ENCODE assay signal across 12 cellular contexts in genomic region chr15:57592836-57593420, GRCh38. TPM values are rescaled to one million over a fixed set of nuclear protein-coding genes. Genes with fewer than 3 reads are reported as not detected.
DNase-seq lines count a peak whose midpoint lies in the region; ATAC-seq and TF ChIP-seq lines count a peak whose summit lies in the region.
"Had no signal": no experiment of that assay in that cellular context is flagged by ENCODE, and none has a peak within 500 bp of the region (broad histone marks: within the 10 kb centered on the region; RNA-seq: fewer than 3 reads in every experiment).

No MANE protein-coding gene starts in this region.

- POLR2A ChIA-PET in activated B cell treated with CpG ODN at 0.5 μM for 24 hours (lab: Charles Lee): no interaction called here

- no peak overlapping the region for H3K27ac ChIP-seq in GM23338 (ENCODE audit: low read depth)

- intact Hi-C loops in activated B cell treated with CpG ODN at 0.5 μM for 24 hours (cut with micrococcal nuclease): no loop called here

- H3K4me1 Mint-ChIP-seq in GM23338 (peaks cover 8% of the 10 kb centered on the region; the same call in 2 of the 3 replicates), activated B cell treated with CpG ODN at 0.5 μM for 24 hours (peaks cover 40% of the 10 kb centered on the region), glutamatergic neuron (ENCODE audit: low read depth, unreplicated experiment) (peaks cover 2% of the 10 kb centered on the region)

- peaks cover 21% of the 10 kb centered on the region for H3K27me3 ChIP-seq in GM23338 (ENCODE audit: insufficient read depth)

- DNase-seq in GM23338 (ENCODE audit: low spot score): no peak
- no peak for DNase-seq in activated B cell treated with CpG ODN at 0.5 μM for 24 hours
- no peak for DNase-seq in glutamatergic neuron
- DNase-seq in retina: peak; percentile 9
- DNase-seq in NCI-H524 (lab: John Stamatoyannopoulos, UW): no peak
- DNase-seq in NCI-H1105 treated with DMSO at 0.1 percent for 48 hours (lab: John Stamatoyannopoulos, UW): no peak
- DNase-seq: activated T-cell treated with anti-CD3 and anti-CD28 coated beads, Interleukin-2, amount 50 U/mL, for 4 hours; foreskin fibroblast; MG63; NCI-H345; stimulated activated CD4-positive, alpha-beta T cell treated with anti-CD3 and anti-CD28 coated beads, Interleukin-4, amount 100 ng/mL, for 4 hours had no signal

- H3K4me3 Mint-ChIP-seq in GM23338: peak overlapping the region; percentile 65
- peak overlapping the region; percentile 68 for H3K4me3 Mint-ChIP-seq in activated B cell treated with CpG ODN at 0.5 μM for 24 hours
- peak overlapping the region; percentile 74 for H3K4me3 Mint-ChIP-seq in glutamatergic neuron (ENCODE audit: unreplicated experiment)

- no peaks in the 10 kb centered on the region for H3K9me3 Mint-ChIP-seq in GM23338
- H3K9me3 Mint-ChIP-seq in activated B cell treated with CpG ODN at 0.5 μM for 24 hours: no peaks in the 10 kb centered on the region
- peaks cover 2% of the 10 kb centered on the region for H3K9me3 Mint-ChIP-seq in glutamatergic neuron (ENCODE audit: unreplicated experiment)
- H3K9me3 Mint-ChIP-seq: activated T-cell treated with anti-CD3 and anti-CD28 coated beads, Interleukin-2, amount 50 U/mL, for 4 hours had no signal

- no peak overlapping the region for H2AFZ ChIP-seq in GM23338

- ATAC-seq in GM23338 (no peak), activated B cell treated with CpG ODN at 0.5 μM for 24 hours (ENCODE audit: low read depth) (no peak), HG02798 (IDR thresholded peaks at IDR 0.05; ENCODE audit: poor library complexity, unreplicated experiment) (no peak)
- ATAC-seq: activated T-cell treated with anti-CD3 and anti-CD28 coated beads, Interleukin-2, amount 50 U/mL, for 4 hours had no signal

- H3K9me2 ChIP-seq in GM23338 (ENCODE audit: insufficient read depth): peaks cover 8% of the 10 kb centered on the region

- H3K27ac Mint-ChIP-seq in GM23338 (no peak overlapping the region), activated B cell treated with CpG ODN at 0.5 μM for 24 hours (no peak overlapping the region), glutamatergic neuron (ENCODE audit: unreplicated experiment) (no peak overlapping the region)

- no peak overlapping the region for H3K4me2 ChIP-seq in GM23338

- H3K27me3 Mint-ChIP-seq in GM23338 (ENCODE audit: insufficient read depth, low read depth, poor library complexity): peaks cover 10% of the 10 kb centered on the region
- peaks cover 3% of the 10 kb centered on the region for H3K27me3 Mint-ChIP-seq in activated B cell treated with CpG ODN at 0.5 μM for 24 hours
- peaks cover 7% of the 10 kb centered on the region for H3K27me3 Mint-ChIP-seq in glutamatergic neuron (ENCODE audit: unreplicated experiment)

- H3K36me3 ChIP-seq in GM23338 (ENCODE audit: insufficient read depth): no peaks in the 10 kb centered on the region
- H3K36me3 ChIP-seq: MG63 had no signal

- H3K79me2 ChIP-seq in GM23338 (replicated peaks; ENCODE audit: insufficient read depth): no peaks in the 10 kb centered on the region

- TF ChIP-seq CTCF in GM23338 (conservative IDR thresholded peaks at IDR 0.05; ENCODE audit: low read depth in 2 of 2) (no peak), activated B cell treated with CpG ODN at 0.5 μM for 24 hours (IDR thresholded peaks at IDR 0.05) (no peak), glutamatergic neuron (IDR thresholded peaks at IDR 0.05; ENCODE audit: partially characterized antibody, unreplicated experiment) (no peak)

- H3K36me3 Mint-ChIP-seq in GM23338 (ENCODE audit: low read depth) (no peaks in the 10 kb centered on the region), activated B cell treated with CpG ODN at 0.5 μM for 24 hours (ENCODE audit: low read depth) (no peaks in the 10 kb centered on the region), glutamatergic neuron (ENCODE audit: unreplicated experiment) (peaks cover 8% of the 10 kb centered on the region)

- no peaks in the 10 kb centered on the region for H4K20me1 ChIP-seq in GM23338 (replicated peaks; ENCODE audit: insufficient read depth)

- CTCF ChIA-PET in activated B cell treated with CpG ODN at 0.5 μM for 24 hours (lab: Charles Lee): no interaction called here

- H3K4me3 ChIP-seq in GM23338: no peak overlapping the region
- H3K4me3 ChIP-seq: MG63 had no signal

- H3F3A ChIP-seq in GM23338 (replicated peaks; ENCODE audit: low read depth): no peaks in the 10 kb centered on the region; the same call in 1 of the 2 replicates

- H3K4me1 ChIP-seq in GM23338 (ENCODE audit: insufficient read depth): 0 out of 2 replicates have a peak, but pooled peaks cover 8% of the 10 kb centered on the region

TF ChIP-seq in GM23338, 12 proteins besides CTCF, POLR2A, EP300 and RAD21 (continues in another document):
- TF ChIP-seq EZH2phosphoT487 (IDR thresholded peaks at IDR 0.05; ENCODE audit: unreplicated experiment) (no peak), POLR2AphosphoS5 (IDR thresholded peaks at IDR 0.05; ENCODE audit: low read depth) (no peak), ETS1 (IDR thresholded peaks at IDR 0.05) (no peak), NANOG (IDR thresholded peaks at IDR 0.05; ENCODE audit: borderline replicate concordance) (no peak), STAT1 (IDR thresholded peaks at IDR 0.05; ENCODE audit: unreplicated experiment) (no peak), EZH2 (IDR thresholded peaks at IDR 0.05; ENCODE audit: low read depth, unreplicated experiment) (no peak), REST (IDR thresholded peaks at IDR 0.05; ENCODE audit: unreplicated experiment) (no peak), ZNF331 (CRISPR knock-in tag; IDR thresholded peaks at IDR 0.05; ENCODE audit: low read depth) (no peak), JUNB (IDR thresholded peaks at IDR 0.05; ENCODE audit: unreplicated experiment) (no peak)

RNA-seq across cellular contexts. Expression of gene MYZAP, which starts 1.2 kb away (rescaled TPM):
- total RNA-seq in GM23338 (2014; rRNA removed; shearing (Covaris generic)): 0.66 and 1.5 TPM in 2 replicates
- polyA plus RNA-seq in GM23338 (2016; fragmentation: Nextera tagmentation; extraction: Ambion mirVana): 1.0 and 1.1 TPM in 2 replicates
- total RNA-seq in activated B cell treated with CpG ODN at 0.5 μM for 24 hours (0.88 and 1.00 TPM in 2 replicates), glutamatergic neuron (ENCODE audit: unreplicated experiment) (not detected)
